7 cellular contexts compared by ENCODE assay signal in the genomic region with DNA sequence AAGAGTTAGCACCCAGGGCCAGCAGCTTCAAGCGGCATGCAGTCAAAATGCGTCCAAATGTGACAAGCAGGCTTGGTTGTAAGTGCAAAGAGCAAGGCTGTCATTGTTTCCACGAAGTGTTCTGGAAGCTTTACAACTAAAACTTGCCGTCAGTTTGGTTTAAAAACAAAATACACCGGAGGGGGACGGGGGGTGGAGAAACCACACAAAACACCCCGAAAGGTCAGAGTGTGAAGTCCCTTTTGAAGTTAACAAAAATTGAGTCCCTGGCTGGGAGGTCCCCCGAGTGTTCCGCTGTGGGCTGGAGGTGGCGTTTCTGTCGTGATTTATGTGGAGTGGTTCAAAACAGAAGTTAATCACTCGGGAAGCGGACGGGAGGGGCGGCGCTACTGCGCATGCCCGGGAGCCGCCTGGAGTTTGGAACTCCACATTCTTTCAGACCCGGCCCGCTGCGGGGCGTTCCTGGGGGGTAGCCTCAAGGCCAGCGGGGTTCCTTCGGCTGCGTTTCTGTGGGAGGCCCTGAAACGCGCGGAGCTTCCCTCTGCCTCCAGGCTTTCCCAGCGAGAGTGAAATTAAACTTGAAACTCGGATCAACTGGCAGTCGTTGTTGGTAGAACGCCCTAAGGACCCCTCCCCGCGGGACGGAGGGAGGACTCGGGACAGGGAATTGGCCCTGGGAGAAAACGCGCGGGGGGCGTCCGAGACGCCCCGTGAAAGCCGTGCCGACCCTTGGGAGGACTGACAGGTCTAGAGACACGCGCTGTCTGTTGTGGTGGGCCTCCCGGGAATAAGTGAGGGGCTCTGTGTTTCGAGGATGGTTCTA. TPM values are rescaled to one million over a fixed set of nuclear protein-coding genes. Genes with fewer than 3 reads are reported as not detected.
DNase-seq lines count a peak whose midpoint lies in the region; ATAC-seq and TF ChIP-seq lines count a peak whose summit lies in the region.

No MANE protein-coding gene starts in this region.

- DNase-seq in NCI-H446 treated with DMSO at 0.1 percent for 48 hours (lab: John Stamatoyannopoulos, UW) (peak; percentile 51), coronary artery (ENCODE audit: low spot score) (peak; percentile 97), left lobe of liver (ENCODE audit: low spot score) (peak; percentile 97)
- peak; percentile 82 for DNase-seq in activated CD4-positive, alpha-beta T cell treated with anti-CD3 and anti-CD28 coated beads, Interleukin-2, amount 50 U/mL, for 1 hour
- peak; percentile 89 for DNase-seq in stimulated activated CD4-positive, alpha-beta T cell treated with anti-CD3 and anti-CD28 coated beads, Interleukin-1b, Interleukin-23, amount 100 ng/mL, for 48 hours

- H3K27ac ChIP-seq in coronary artery, result peak overlapping the region; percentile 97

- H3K4me3 ChIP-seq in coronary artery, result peak overlapping the region; percentile 77

- in situ Hi-C loops in GM18951 (cut with MboI; ENCODE audit: low sequenced_read_pairs, unreplicated experiment), result no loop called here

- peak; percentile 28 for TF ChIP-seq POLR2A in GM18951 (IDR thresholded peaks at IDR 0.05; ENCODE audit: extremely low read depth, insufficient read depth, insufficient read length)

- no peak for TF ChIP-seq CTCF in coronary artery (IDR thresholded peaks at IDR 0.05)

- ATAC-seq in left lobe of liver (peak; percentile 43), GM18520 (IDR thresholded peaks at IDR 0.05; ENCODE audit: unreplicated experiment) (no peak)

RNA-seq across cellular contexts. Expression of a gene that starts 1.4 kb away (rescaled TPM):
- total RNA-seq in left lobe of liver, result 14.1 TPM
